ENCODE assay signal across 21 cellular contexts in genomic region chr2:9203876-9204275, GRCh38. TPM values are rescaled to one million over a fixed set of nuclear protein-coding genes. Genes with fewer than 3 reads are reported as not detected.
"Had no signal": no experiment of that assay in that cellular context is flagged by ENCODE, and none has a peak within 500 bp of the region (broad histone marks: within the 10 kb centered on the region; RNA-seq: fewer than 3 reads in every experiment).

No MANE protein-coding gene starts in this region.

- H3K27ac ChIP-seq: SJSA1, SK-N-MC had no signal

- H3K27ac Mint-ChIP-seq: IgD-negative memory B cell had no signal

- H3K9me3 ChIP-seq: SJSA1 had no signal

- DNase-seq: KBM-7, MV-4-11, NCI-H1048, NCI-H1105, NCI-H1417, NCI-H1436 treated with DMSO at 0.1 percent for 48 hours, NCI-H1694 treated with DMSO at 0.1 percent for 48 hours, NCI-H1930, NCI-H2081, NCI-H2107, NCI-H2227 treated with DMSO at 0.1 percent for 48 hours, NCI-H524 treated with DMSO at 0.1 percent for 48 hours, NCI-H69, NCI-H774, Right ventricle myocardium superior, RPMI8226, SIG-M5 had no signal

- FAIRE-seq: RCC 7860 had no signal

- H3K27me3 ChIP-seq: SJSA1 had no signal

- H3K36me3 Mint-ChIP-seq: IgD-negative memory B cell had no signal

- H3K4me3 ChIP-seq: SJSA1, SK-N-MC had no signal

- H3K4me3 Mint-ChIP-seq: IgD-negative memory B cell had no signal

RNA-seq across cellular contexts. Expression of gene ASAP2, which starts 2.7 kb away (rescaled TPM):
- polyA plus RNA-seq: IgD-negative memory B cell had no signal
